ENCODE assay signal across 23 cellular contexts in the genomic region with DNA sequence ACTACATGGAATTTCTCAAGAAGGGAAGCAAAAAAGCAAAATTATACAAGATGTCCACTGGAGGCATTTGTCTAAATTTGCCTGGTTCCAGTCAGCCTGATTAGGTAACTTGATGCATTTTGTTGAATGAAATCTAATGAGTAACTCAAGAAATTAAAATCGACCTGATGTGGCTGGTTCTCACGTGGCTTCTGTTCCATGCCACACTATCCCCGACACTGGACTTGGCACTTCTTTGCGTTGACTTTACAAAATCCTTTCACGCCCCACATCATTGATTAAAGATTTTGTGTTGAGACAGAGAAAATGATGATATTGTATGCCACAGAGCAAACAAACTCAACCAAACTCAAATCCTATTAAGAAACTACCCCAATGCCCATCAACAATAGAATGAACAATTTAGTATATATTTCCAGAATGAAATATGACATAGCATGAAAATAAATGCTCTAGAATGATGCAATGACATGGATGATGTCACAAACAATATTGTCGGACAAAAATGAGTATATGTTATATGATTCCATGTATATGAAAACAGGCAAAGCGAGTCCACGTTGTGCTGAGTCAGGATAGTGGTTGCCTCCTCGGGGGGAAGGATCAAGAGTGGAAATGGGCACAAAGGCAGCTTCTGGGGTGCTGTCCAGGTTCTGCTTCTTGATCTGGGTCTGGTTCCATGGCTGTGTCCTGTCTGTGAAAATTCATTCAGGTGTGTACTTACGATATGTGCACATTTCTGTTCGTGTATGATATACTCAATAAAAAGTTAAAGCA. TPM values are rescaled to one million over a fixed set of nuclear protein-coding genes. Genes with fewer than 3 reads are reported as not detected.
A peak's percentile ranks its signal among the peaks of the same experiment; 100 is the strongest.
DNase-seq lines count a peak whose midpoint lies in the region; ATAC-seq and TF ChIP-seq lines count a peak whose summit lies in the region.
"Had no signal": no experiment of that assay in that cellular context is flagged by ENCODE, and none has a peak within 500 bp of the region (broad histone marks: within the 10 kb centered on the region; RNA-seq: fewer than 3 reads in every experiment).

No MANE protein-coding gene starts in this region.

- H2AFZ ChIP-seq in osteoblast (ENCODE audit: low read length): no peak overlapping the region

- no peak overlapping the region for H3K4me3 Mint-ChIP-seq in Caco-2 (ENCODE audit: unreplicated experiment)
- H3K4me3 Mint-ChIP-seq: CD4-positive, CD25-positive, alpha-beta regulatory T cell had no signal

- H3K4me1 Mint-ChIP-seq in Caco-2 (ENCODE audit: low read depth, unreplicated experiment): peaks cover 46% of the 10 kb centered on the region
- H3K4me1 Mint-ChIP-seq: CD4-positive, CD25-positive, alpha-beta regulatory T cell had no signal

- intact Hi-C loops in Caco-2 (cut with micrococcal nuclease; ENCODE audit: unreplicated experiment): no loop called here
- intact Hi-C loops in esophagus muscularis mucosa (cut with DNase I): no loop called here

- no peaks in the 10 kb centered on the region for H3K9me3 Mint-ChIP-seq in Caco-2 (ENCODE audit: unreplicated experiment)

- H4K20me1 ChIP-seq in osteoblast (ENCODE audit: insufficient read depth, low read length): no peaks in the 10 kb centered on the region

- H3K4me2 ChIP-seq in osteoblast (ENCODE audit: insufficient read depth, low read length): no peak overlapping the region
- H3K4me2 ChIP-seq: KMS-11 had no signal

- H3K36me3 ChIP-seq in Caco-2 (ENCODE audit: control insufficient read depth, insufficient read depth, low read length) (no peaks in the 10 kb centered on the region), esophagus muscularis mucosa (no peaks in the 10 kb centered on the region), osteoblast (ENCODE audit: insufficient read depth, low read length) (no peaks in the 10 kb centered on the region)

- CTCF ChIA-PET in Caco-2 (lab: Charles Lee): no interaction called here

- DNase-seq in Caco-2: no peak
- DNase-seq in OCI-M1 (lab: John Stamatoyannopoulos, UW): peak; percentile 35
- DNase-seq in esophagus muscularis mucosa (ENCODE audit: extremely low spot score): peak; percentile 75
- no peak for DNase-seq in osteoblast (ENCODE audit: insufficient read length, low spot score, missing footprints)
- no peak for DNase-seq in stimulated activated CD4-positive, alpha-beta T cell treated with anti-CD3 and anti-CD28 coated beads, Interleukin-1b, Interleukin-23, amount 100 ng/mL, for 48 hours
- DNase-seq: CD4-positive, CD25-positive, alpha-beta regulatory T cell; DMS 273 treated with DMSO at 0.1 percent for 48 hours; DMS79 treated with DMSO at 0.1 percent for 48 hours; GOT3; NCI-H1694; NCI-H2081; NCI-H2171; NCI-H345; NCI-H524; RPMI8226; SHP77 had no signal

- WGBS in esophagus muscularis mucosa: 85% methylated on average over 11 of the region's 11 CpGs

- POLR2A ChIA-PET in Caco-2 (lab: Charles Lee): no interaction called here

- H3K36me3 Mint-ChIP-seq in Caco-2 (ENCODE audit: insufficient read depth, unreplicated experiment): peaks cover 6% of the 10 kb centered on the region
- H3K36me3 Mint-ChIP-seq: CD4-positive, CD25-positive, alpha-beta regulatory T cell had no signal

- H3K27ac ChIP-seq in esophagus muscularis mucosa (replicated peaks in 1 of 4): no peak overlapping the region
- no peak overlapping the region for H3K27ac ChIP-seq in osteoblast (ENCODE audit: low read depth, low read length)
- H3K27ac ChIP-seq: KMS-11 had no signal

- H3K9me3 ChIP-seq in Caco-2 (no peaks in the 10 kb centered on the region), esophagus muscularis mucosa (no peaks in the 10 kb centered on the region), osteoblast (ENCODE audit: low read depth, low read length) (no peaks in the 10 kb centered on the region)

- ATAC-seq in GM18861 (IDR thresholded peaks at IDR 0.05; ENCODE audit: unreplicated experiment) (no peak), GM19452 (IDR thresholded peaks at IDR 0.05; ENCODE audit: unreplicated experiment) (no peak), HG03045 (IDR thresholded peaks at IDR 0.05; ENCODE audit: unreplicated experiment) (no peak)
- ATAC-seq: HCT116 had no signal

- H3K79me2 ChIP-seq in osteoblast (ENCODE audit: insufficient read depth, low read length): no peaks in the 10 kb centered on the region

- H3K27me3 Mint-ChIP-seq in Caco-2 (ENCODE audit: insufficient read depth, unreplicated experiment): no peaks in the 10 kb centered on the region

- peaks cover 42% of the 10 kb centered on the region for H3K4me1 ChIP-seq in Caco-2
- peaks cover 0 to 35% (median 15%) of the 10 kb centered on the region in 4 donors for H3K4me1 ChIP-seq in esophagus muscularis mucosa
- H3K4me1 ChIP-seq in osteoblast (ENCODE audit: insufficient read depth, low read length): no peaks in the 10 kb centered on the region

- TF ChIP-seq POLR2A in esophagus muscularis mucosa (IDR thresholded peaks at IDR 0.05; ENCODE audit: low read depth): no peak

- TF ChIP-seq EP300 in esophagus muscularis mucosa (IDR thresholded peaks at IDR 0.05): no peak

- no peak overlapping the region for H3K4me3 ChIP-seq in Caco-2 (ENCODE audit: low read depth, low read length)
- H3K4me3 ChIP-seq in esophagus muscularis mucosa: no peak overlapping the region
- no peak overlapping the region for H3K4me3 ChIP-seq in osteoblast (ENCODE audit: insufficient read depth, low read length)

- H3K27ac Mint-ChIP-seq in Caco-2 (ENCODE audit: unreplicated experiment): peak overlapping the region; percentile 17
- H3K27ac Mint-ChIP-seq: CD4-positive, CD25-positive, alpha-beta regulatory T cell had no signal

- H3K27me3 ChIP-seq in Caco-2 (replicated peaks; ENCODE audit: control insufficient read depth, insufficient read depth, low read length): no peaks in the 10 kb centered on the region
- no peaks in the 10 kb centered on the region for H3K27me3 ChIP-seq in esophagus muscularis mucosa
- peaks cover 19% of the 10 kb centered on the region for H3K27me3 ChIP-seq in osteoblast (ENCODE audit: insufficient read depth, low read length)

- BruUV-seq in Caco-2 (replicated peaks; lab: Mats Ljungman, UMichigan): no TSS peak

- TF ChIP-seq CTCF in Caco-2 (IDR thresholded peaks at IDR 0.05; ENCODE audit: insufficient read depth in 1 of 2, low read depth in 1 of 2, low read length in 1 of 2, severe bottlenecking in 1 of 2, unreplicated experiment in 1 of 2): no peak
- TF ChIP-seq CTCF in esophagus muscularis mucosa (IDR thresholded peaks at IDR 0.05): no peak
- TF ChIP-seq CTCF in osteoblast (IDR thresholded peaks at IDR 0.05; ENCODE audit: extremely low read depth, low read depth, low read length): peak; percentile 10

RNA-seq across cellular contexts. Expression of a gene that starts 12.9 kb away (rescaled TPM):
- 10.2 and 15.2 TPM in 2 replicates for total RNA-seq in Caco-2 (2022)
- 1 to 10 TPM in 1 of 4 donors, under 1 TPM in 1, not detected in 2; 0.83 to 1.1 TPM for total RNA-seq in esophagus muscularis mucosa
- total RNA-seq in osteoblast: not detected in 2 replicates
- total RNA-seq: A673; CD4-positive, CD25-positive, alpha-beta regulatory T cell; OCI-LY7 had no signal

RNA-seq across cellular contexts. Expression of a gene that starts 29.6 kb away (rescaled TPM):
- total RNA-seq in Caco-2 (2022) (8.0 and 18.8 TPM in 2 replicates), esophagus muscularis mucosa (not detected), osteoblast (not detected in 2 replicates)
- total RNA-seq: A673; CD4-positive, CD25-positive, alpha-beta regulatory T cell; OCI-LY7 had no signal

Comparison
In these comparisons a context has a peak if more than half of its experiments do, and no peak if none do; other contexts are left out.
1. DNase-seq: peak in OCI-M1 (single experiment) and esophagus muscularis mucosa (single experiment); none in Caco-2 (0 of 2), osteoblast (single experiment) and stimulated activated CD4-positive, alpha-beta T cell treated with anti-CD3 and anti-CD28 coated beads, Interleukin-1b, Interleukin-23, amount 100 ng/mL, for 48 hours (single experiment).